8 cellular contexts compared by ENCODE assay signal in genomic region chr3:193869221-193870201, GRCh38.
DNase-seq lines count a peak whose midpoint lies in the region; ATAC-seq, FAIRE-seq and TF ChIP-seq lines count a peak whose summit lies in the region.

No MANE protein-coding gene starts in this region.

- H3K9me3 ChIP-seq in T-helper 17 cell (ENCODE audit: control insufficient read depth, low read length, poor library complexity, severe bottlenecking) (no peaks in the 10 kb centered on the region), prostate gland (no peaks in the 10 kb centered on the region)

- no peak overlapping the region for H3K27ac ChIP-seq in prostate gland

- H3K36me3 Mint-ChIP-seq in T-helper 17 cell (ENCODE audit: low read depth): peaks cover 2% of the 10 kb centered on the region

- H3K27me3 Mint-ChIP-seq in T-helper 17 cell: peaks cover 55% of the 10 kb centered on the region

- H3K36me3 ChIP-seq in prostate gland: no peaks in the 10 kb centered on the region

- no peak overlapping the region for H3K4me3 Mint-ChIP-seq in T-helper 17 cell

- intact Hi-C loops in prostate gland (cut with DNase I): no loop called here

- DNase-seq in HCEC 1CT: peak; percentile 95
- DNase-seq in T-helper 17 cell: no peak
- DNase-seq in frontal cortex (ENCODE audit: low spot score in 2 of 2): peak; percentile 29 to 71
- peak; percentile 10 for DNase-seq in putamen (ENCODE audit: low spot score)
- DNase-seq in prostate gland (ENCODE audit: low spot score): no peak
- no peak for DNase-seq in effector CD8-positive, alpha-beta T cell (lab: John Stamatoyannopoulos, UW)

- 77% methylated on average over 71 of the region's 71 CpGs for WGBS in prostate gland

- no peak overlapping the region for H3K4me3 ChIP-seq in prostate gland

- H3K27me3 ChIP-seq in prostate gland (replicated peaks; ENCODE audit: insufficient read depth): no peaks in the 10 kb centered on the region

- peak overlapping the region; percentile 14 for H3K27ac Mint-ChIP-seq in T-helper 17 cell

- ATAC-seq in T-helper 17 cell (peak; percentile 8), HG03378 (IDR thresholded peaks at IDR 0.05; ENCODE audit: unreplicated experiment) (no peak), GM18909 (IDR thresholded peaks at IDR 0.05; ENCODE audit: poor library complexity, unreplicated experiment) (no peak)

- no peaks in the 10 kb centered on the region for H3K4me1 Mint-ChIP-seq in T-helper 17 cell

- no peak for TF ChIP-seq CTCF in prostate gland (IDR thresholded peaks at IDR 0.05)

- H3K4me1 ChIP-seq in prostate gland (replicated peaks): no peaks in the 10 kb centered on the region

- no peak for TF ChIP-seq POLR2A in prostate gland (IDR thresholded peaks at IDR 0.05)

- no peak for FAIRE-seq in frontal cortex (lab: Jason Lieb, UNC)

Comparison
In these comparisons a context has a peak if more than half of its experiments do, and no peak if none do; other contexts are left out.
1. DNase-seq: peak in HCEC 1CT (single experiment), frontal cortex (2 of 2) and putamen (single experiment); none in T-helper 17 cell (0 of 3), prostate gland (single experiment) and effector CD8-positive, alpha-beta T cell (single experiment).